In the genomic region with DNA sequence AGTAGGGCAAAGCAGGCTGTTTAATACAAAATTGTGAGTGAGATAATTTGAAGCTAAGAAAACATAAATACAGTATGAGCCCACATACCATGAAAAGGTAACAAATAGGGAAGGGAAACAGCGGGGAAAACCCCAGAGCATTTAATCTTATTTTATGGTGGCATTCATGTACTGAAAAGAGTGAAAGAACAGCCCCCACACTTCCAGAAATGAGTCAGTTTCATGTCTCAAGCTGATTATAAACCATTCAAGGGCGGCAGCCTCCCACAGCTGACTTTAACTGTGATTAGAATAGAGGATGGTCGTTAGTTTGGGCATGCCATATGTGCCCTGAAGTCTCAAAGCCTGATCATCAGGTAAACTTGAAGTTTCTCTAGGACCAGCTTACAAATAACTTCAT, we compare ENCODE assay signal across 10 cellular contexts.
DNase-seq lines count a peak whose midpoint lies in the region; ATAC-seq, FAIRE-seq and TF ChIP-seq lines count a peak whose summit lies in the region.
"Had no signal": no experiment of that assay in that cellular context is flagged by ENCODE, and none has a peak within 500 bp of the region (broad histone marks: within the 10 kb centered on the region; RNA-seq: fewer than 3 reads in every experiment).

No MANE protein-coding gene starts in this region.

- H3K4me1 ChIP-seq in OCI-LY3 (ENCODE audit: low read length): peaks cover 53% of the 10 kb centered on the region
- H3K4me1 ChIP-seq: BLaER1 had no signal

- DNase-seq in GM13977 (ENCODE audit: low spot score) (peak; percentile 60), RCC 7860 (ENCODE audit: low spot score) (no peak), NCI-H1694 (lab: John Stamatoyannopoulos, UW) (no peak), NCI-H2196 (lab: John Stamatoyannopoulos, UW; ENCODE audit: unreplicated experiment) (no peak), left cardiac atrium (no peak)

- no peak for TF ChIP-seq CTCF in GM13977 (IDR thresholded peaks at IDR 0.05; ENCODE audit: extremely low read depth, insufficient read depth, missing control alignments)
- TF ChIP-seq CTCF in OCI-LY3 (IDR thresholded peaks at IDR 0.05; ENCODE audit: low read depth, low read length): no peak

- no peaks in the 10 kb centered on the region for H3K9me3 ChIP-seq in OCI-LY3 (ENCODE audit: insufficient read depth, low read length)

- no peaks in the 10 kb centered on the region for H4K20me1 ChIP-seq in OCI-LY3 (ENCODE audit: insufficient read depth, low read length)
- H4K20me1 ChIP-seq: BLaER1 had no signal

- no peaks in the 10 kb centered on the region for H3K79me2 ChIP-seq in OCI-LY3 (ENCODE audit: low read length)

- H3K9ac ChIP-seq in OCI-LY3 (ENCODE audit: low read length): peak overlapping the region; percentile 69
- H3K9ac ChIP-seq: BLaER1 had no signal

- no peak for FAIRE-seq in RCC 7860 (lab: Jason Lieb, UNC)
- FAIRE-seq: keratinocyte had no signal

- H3K27ac ChIP-seq in OCI-LY3 (ENCODE audit: low read length): peak overlapping the region; percentile 88
- H3K27ac ChIP-seq: BLaER1 had no signal

- in situ Hi-C loops in GM13977 (cut with MboI; ENCODE audit: low pct_unique_long_range_greater_than_20kb, low sequenced_read_pairs, unreplicated experiment): no loop called here

- H3K4me2 ChIP-seq in OCI-LY3 (ENCODE audit: low read length): peak overlapping the region; percentile 74
- H3K4me2 ChIP-seq: BLaER1 had no signal

- H2AFZ ChIP-seq in OCI-LY3 (ENCODE audit: low read depth, low read length): peak overlapping the region; percentile 60

- peak overlapping the region; percentile 61 for H3K4me3 ChIP-seq in OCI-LY3 (ENCODE audit: low read length)
- H3K4me3 ChIP-seq: BLaER1 had no signal

- peaks cover 4% of the 10 kb centered on the region for H3K36me3 ChIP-seq in OCI-LY3 (replicated peaks; ENCODE audit: low read depth, low read length)
- H3K36me3 ChIP-seq: BLaER1 had no signal

- ATAC-seq in GM19463 (IDR thresholded peaks at IDR 0.05; ENCODE audit: unreplicated experiment) (peak; percentile 99), HG02970 (IDR thresholded peaks at IDR 0.05; ENCODE audit: low FRiP score, unreplicated experiment) (peak; percentile 96), left cardiac atrium (no peak)

- intact Hi-C loops in left cardiac atrium (cut with DNase I): no loop called here

- H3K27me3 ChIP-seq in OCI-LY3 (ENCODE audit: low read depth, low read length): no peaks in the 10 kb centered on the region
- H3K27me3 ChIP-seq: BLaER1 had no signal

Comparison
In these comparisons a context has a peak if more than half of its experiments do, and no peak if none do; other contexts are left out.
1. ATAC-seq: peak in GM19463 (single experiment) and HG02970 (single experiment); none in left cardiac atrium (0 of 2).